ENCODE assay signal across 9 cellular contexts in genomic region chr1:91166106-91166712, GRCh38.
DNase-seq lines count a peak whose midpoint lies in the region; ATAC-seq and TF ChIP-seq lines count a peak whose summit lies in the region.
"Had no signal": no experiment of that assay in that cellular context is flagged by ENCODE, and none has a peak within 500 bp of the region (broad histone marks: within the 10 kb centered on the region; RNA-seq: fewer than 3 reads in every experiment).

No MANE protein-coding gene starts in this region.

- no peaks in the 10 kb centered on the region for H3K9me3 ChIP-seq in neural progenitor cell (ENCODE audit: low read depth)

- no peak overlapping the region for H3K9ac ChIP-seq in neural progenitor cell

- DNase-seq in SIG-M5 treated with dmso at 0.1 percent for 504 hours (lab: John Stamatoyannopoulos, UW; ENCODE audit: unreplicated experiment) (peak; percentile 54), SIG-M5 (lab: John Stamatoyannopoulos, UW) (no peak), NCI-H345 (lab: John Stamatoyannopoulos, UW) (peak; percentile 63), fibroblast of peridontal ligament (ENCODE audit: extremely low read depth) (peak; percentile 66), neural progenitor cell (ENCODE audit: low spot score) (peak; percentile 87)
- DNase-seq in activated CD4-positive, alpha-beta T cell treated with anti-CD3 and anti-CD28 coated beads, Interleukin-2, amount 50 U/mL, for 1 hour = peak; percentile 20

- peak overlapping the region; percentile 86 for H2AFZ ChIP-seq in neural progenitor cell (replicated peaks)

- H3K27ac ChIP-seq in neural progenitor cell = no peak overlapping the region

- H3K4me3 ChIP-seq in neural progenitor cell = no peak overlapping the region

- no peak overlapping the region for H3K4me2 ChIP-seq in neural progenitor cell

- no peak overlapping the region for H3K27ac Mint-ChIP-seq in neural progenitor cell
- H3K27ac Mint-ChIP-seq: dendritic cell treated with granulocyte-macrophage colony-stimulating factor and Interleukin-4, amounts not matched to agents 40 ng/mL and 50 ng/mL, for 4 days had no signal

- H3K9me3 Mint-ChIP-seq in neural progenitor cell = no peaks in the 10 kb centered on the region
- H3K9me3 Mint-ChIP-seq: dendritic cell treated with granulocyte-macrophage colony-stimulating factor and Interleukin-4, amounts not matched to agents 40 ng/mL and 50 ng/mL, for 4 days had no signal

- no peaks in the 10 kb centered on the region for H4K20me1 ChIP-seq in neural progenitor cell (ENCODE audit: low read depth)

- ATAC-seq in HG02884 (IDR thresholded peaks at IDR 0.05; ENCODE audit: unreplicated experiment) (peak; percentile 58), HG03571 (IDR thresholded peaks at IDR 0.05; ENCODE audit: unreplicated experiment) (no peak)

- H3K27me3 Mint-ChIP-seq in neural progenitor cell (ENCODE audit: insufficient read depth, low read depth) = peaks cover 9% of the 10 kb centered on the region

- H3K79me2 ChIP-seq in neural progenitor cell (ENCODE audit: low read depth) = no peaks in the 10 kb centered on the region

- H3K4me3 Mint-ChIP-seq in neural progenitor cell = no peak overlapping the region
- H3K4me3 Mint-ChIP-seq: dendritic cell treated with granulocyte-macrophage colony-stimulating factor and Interleukin-4, amounts not matched to agents 40 ng/mL and 50 ng/mL, for 4 days had no signal

- TF ChIP-seq CTCF in neural progenitor cell (IDR thresholded peaks at IDR 0.05) = peak; percentile 96

- peaks cover 27% of the 10 kb centered on the region for H3K4me1 Mint-ChIP-seq in neural progenitor cell

- H3F3A ChIP-seq in neural progenitor cell (ENCODE audit: low read depth) = peaks cover 14% of the 10 kb centered on the region

- peaks cover 6% of the 10 kb centered on the region for H3K4me1 ChIP-seq in neural progenitor cell

- H3K27me3 ChIP-seq in neural progenitor cell = no peaks in the 10 kb centered on the region

- H3K36me3 ChIP-seq in neural progenitor cell = no peaks in the 10 kb centered on the region

- H3K36me3 Mint-ChIP-seq in neural progenitor cell = no peaks in the 10 kb centered on the region
